ENCODE assay signal across 13 cellular contexts in genomic region chr21:43644609-43645008, GRCh38. TPM values are rescaled to one million over a fixed set of nuclear protein-coding genes. Genes with fewer than 3 reads are reported as not detected.
DNase-seq lines count a peak whose midpoint lies in the region; ATAC-seq and TF ChIP-seq lines count a peak whose summit lies in the region.
"Had no signal": no experiment of that assay in that cellular context is flagged by ENCODE, and none has a peak within 500 bp of the region (broad histone marks: within the 10 kb centered on the region; RNA-seq: fewer than 3 reads in every experiment).

No MANE protein-coding gene starts in this region.

- no peaks in the 10 kb centered on the region for H3K36me3 Mint-ChIP-seq in mesothelial cell of epicardium

- H3K9me3 ChIP-seq in PC-3 (ENCODE audit: low read length), result no peaks in the 10 kb centered on the region
- H3K9me3 ChIP-seq: ascending aorta had no signal

- H3K27me3 Mint-ChIP-seq in mesothelial cell of epicardium (ENCODE audit: low read depth), result no peaks in the 10 kb centered on the region
- H3K27me3 Mint-ChIP-seq: CD4-positive, alpha-beta T cell had no signal

- H3K9ac ChIP-seq in PC-3 (ENCODE audit: low read length), result peak overlapping the region; percentile 42

- peak overlapping the region; percentile 73 for H3K4me2 ChIP-seq in PC-3 (ENCODE audit: low read length)

- POLR2A ChIA-PET in PC-3 (lab: Charles Lee; ENCODE audit: unreplicated experiment), result no interaction called here

- BruUV-seq in PC-3 (replicated peaks; lab: Mats Ljungman, UMichigan), result no TSS peak

- H3K27ac ChIP-seq in PC-3 (ENCODE audit: low read length), result peak overlapping the region; percentile 68

- intact Hi-C loops in PC-3 (cut with micrococcal nuclease), result loop anchor here (1.0 to 10.0 kb wide), 5 partner anchors 25 to 330 kb away; no protein-coding TSS in a partner anchor

- ATAC-seq in PC-3 (peak; percentile 75), GM19324 (IDR thresholded peaks at IDR 0.05; ENCODE audit: low FRiP score, unreplicated experiment) (no peak), HG03108 (IDR thresholded peaks at IDR 0.05; ENCODE audit: unreplicated experiment) (no peak)
- ATAC-seq in stimulated activated naive CD8-positive, alpha-beta T cell treated with anti-CD3 and anti-CD28 coated beads, Interleukin-15, Interleukin-2, amounts not matched to agents 100 U/mL and 50 U/mL, for 24 hours, result no peak

- peak overlapping the region; percentile 54 for H3K27ac Mint-ChIP-seq in mesothelial cell of epicardium
- H3K27ac Mint-ChIP-seq: CD4-positive, alpha-beta T cell had no signal

- no peaks in the 10 kb centered on the region for H3K36me3 ChIP-seq in PC-3 (ENCODE audit: low read depth, low read length)
- H3K36me3 ChIP-seq: ascending aorta had no signal

- no peaks in the 10 kb centered on the region for H3K27me3 ChIP-seq in PC-3 (ENCODE audit: low read length)
- H3K27me3 ChIP-seq: ascending aorta had no signal

- no peaks in the 10 kb centered on the region for H3K9me3 Mint-ChIP-seq in mesothelial cell of epicardium
- H3K9me3 Mint-ChIP-seq: CD4-positive, alpha-beta T cell; neural crest cell had no signal

- H3K4me3 Mint-ChIP-seq in mesothelial cell of epicardium, result no peak overlapping the region
- H3K4me3 Mint-ChIP-seq: CD4-positive, alpha-beta T cell; neural crest cell had no signal

- TF ChIP-seq CTCF in PC-3 (conservative IDR thresholded peaks at IDR 0.05; ENCODE audit: low read depth, low read length) (peak; percentile 19; the same call in 1 of the 2 replicates), mesothelial cell of epicardium (IDR thresholded peaks at IDR 0.05; ENCODE audit: unreplicated experiment) (no peak)

- H4K20me1 ChIP-seq in PC-3 (ENCODE audit: low read length), result no peaks in the 10 kb centered on the region

- H3K79me2 ChIP-seq in PC-3 (ENCODE audit: low read length), result no peaks in the 10 kb centered on the region

- peak overlapping the region; percentile 29 for H2AFZ ChIP-seq in PC-3 (ENCODE audit: low read length)

- peaks cover 26% of the 10 kb centered on the region for H3K4me1 Mint-ChIP-seq in mesothelial cell of epicardium

- DNase-seq in CD1c-positive myeloid dendritic cell (ENCODE audit: extremely low spot score) (peak; percentile 41), PC-3 (peak; percentile 65), dedifferentiated amniotic fluid mesenchymal stem cell (ENCODE audit: extremely low spot score) (peak; percentile 38), mesothelial cell of epicardium (ENCODE audit: low spot score in 2 of 2, unreplicated experiment in 2 of 2) (no peak)
- DNase-seq in stimulated activated naive CD8-positive, alpha-beta T cell treated with anti-CD3 and anti-CD28 coated beads, Interleukin-15, Interleukin-2, amounts not matched to agents 100 U/mL and 50 U/mL, for 24 hours, result no peak
- no peak for DNase-seq in stimulated activated CD4-positive, alpha-beta T cell treated with anti-CD3 and anti-CD28 coated beads, Interleukin-12 subunit alpha, Interleukin-12 subunit beta, amount 100 ng/mL, for 4 hours
- DNase-seq: CD4-positive, alpha-beta T cell; SHP77; stimulated activated CD4-positive, alpha-beta T cell treated with anti-CD3 and anti-CD28 coated beads, Interleukin-15, amount 100 ng/mL, for 24 hours had no signal

- H3K4me1 ChIP-seq in PC-3 (ENCODE audit: insufficient read depth, low read length), result peaks cover 31% of the 10 kb centered on the region
- H3K4me1 ChIP-seq: ascending aorta had no signal

- H3K4me3 ChIP-seq in PC-3 (ENCODE audit: low read length), result no peak overlapping the region

- H3F3A ChIP-seq in PC-3 (ENCODE audit: low read length, unreplicated experiment), result peaks cover 5% of the 10 kb centered on the region

- H3K9me2 ChIP-seq in PC-3 (replicated peaks; ENCODE audit: low read length), result no peaks in the 10 kb centered on the region

- CTCF ChIA-PET in PC-3 (lab: Charles Lee), result interaction anchor here (0.7 to 1.5 kb wide), 2 partner anchors 26 to 34 kb away, joined by 4 to 7 read pairs; no protein-coding TSS in a partner anchor

RNA-seq across cellular contexts. Expression of gene HSF2BP, which starts 14.7 kb away (rescaled TPM):
- total RNA-seq in PC-3 (2014; rRNA removed) (1.2 and 2.4 TPM in 2 replicates), mesothelial cell of epicardium (3.8 to 5.1 TPM (median 5.0 TPM) in 3 replicates)

RNA-seq across cellular contexts. Expression of gene RRP1B, which starts 14.8 kb away (rescaled TPM):
- total RNA-seq in PC-3 (2014; rRNA removed) (44.2 and 53.0 TPM in 2 replicates), mesothelial cell of epicardium (34.6 to 35.3 TPM (median 35.2 TPM) in 3 replicates)

Comparison
In these comparisons a context has a peak if more than half of its experiments do, and no peak if none do; other contexts are left out.
1. DNase-seq: peak in CD1c-positive myeloid dendritic cell (single experiment), PC-3 (single experiment) and dedifferentiated amniotic fluid mesenchymal stem cell (single experiment); none in mesothelial cell of epicardium (0 of 2), stimulated activated naive CD8-positive, alpha-beta T cell treated with anti-CD3 and anti-CD28 coated beads, Interleukin-15, Interleukin-2, amounts not matched to agents 100 U/mL and 50 U/mL, for 24 hours (single experiment) and stimulated activated CD4-positive, alpha-beta T cell treated with anti-CD3 and anti-CD28 coated beads, Interleukin-12 subunit alpha, Interleukin-12 subunit beta, amount 100 ng/mL, for 4 hours (single experiment).